ENCODE assay signal across 1 cellular context in the genomic region with DNA sequence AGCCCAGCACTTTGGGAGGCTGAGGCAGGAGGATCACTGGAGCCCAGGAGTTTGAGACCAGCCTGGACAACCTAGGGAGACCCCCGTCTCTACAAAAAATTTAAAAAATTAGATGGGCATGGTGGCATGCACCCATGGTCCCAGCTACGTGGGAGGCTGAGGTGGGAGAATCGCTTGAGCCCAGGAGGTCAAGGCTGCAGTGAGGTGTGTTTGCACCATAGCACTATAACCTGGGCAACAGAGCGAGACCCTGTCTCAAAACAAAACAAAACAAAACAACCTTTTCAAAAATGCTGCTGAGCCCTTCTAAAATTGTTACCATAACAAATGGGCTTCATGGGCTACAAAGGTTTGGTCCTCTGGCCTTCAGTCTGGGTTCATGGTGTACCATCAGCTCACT.
TF ChIP-seq lines count a peak whose summit lies in the region.

No MANE protein-coding gene starts in this region.

TF ChIP-seq in HepG2, 621 proteins besides CTCF, POLR2A, EP300 and RAD21:
- TF ChIP-seq ZNF121 (CRISPR knock-in tag; IDR thresholded peaks at IDR 0.05) (peak; percentile 75), PHB2 (IDR thresholded peaks at IDR 0.05; ENCODE audit: partially characterized antibody) (no peak)
